In the genomic region with DNA sequence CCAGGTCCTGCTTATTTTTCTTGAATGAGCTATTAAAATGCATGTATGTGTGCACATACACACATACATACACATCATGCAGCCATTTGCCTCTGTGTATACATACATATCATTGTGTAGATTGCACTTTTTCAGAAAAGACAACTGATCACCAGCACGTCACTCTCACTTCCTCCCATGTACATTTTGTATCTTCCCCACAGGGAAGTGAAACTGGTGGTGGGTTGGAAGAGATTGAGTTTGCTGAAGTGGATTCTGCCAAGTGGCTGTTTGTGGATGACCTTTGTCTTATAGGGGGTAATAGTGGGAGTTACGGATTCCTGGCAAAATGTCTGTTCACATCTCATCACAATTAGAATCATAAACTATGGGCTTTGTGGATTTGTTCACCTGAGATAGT, we compare ENCODE assay signal across 8 cellular contexts.
A peak's percentile ranks its signal among the peaks of the same experiment; 100 is the strongest.
DNase-seq lines count a peak whose midpoint lies in the region; ATAC-seq and TF ChIP-seq lines count a peak whose summit lies in the region.

No MANE protein-coding gene starts in this region.

- no peak overlapping the region for H3K23ac ChIP-seq in trophoblast cell (ENCODE audit: low read length)

- H2BK120ac ChIP-seq in trophoblast cell (ENCODE audit: insufficient read depth, low read length, poor library complexity), result no peak overlapping the region

- no peaks in the 10 kb centered on the region for H3K79me2 ChIP-seq in trophoblast cell (ENCODE audit: control insufficient read depth, insufficient read depth, low read length, poor library complexity)

- no peak overlapping the region for H3K4me3 ChIP-seq in trophoblast cell (ENCODE audit: low read depth, low read length)
- H3K4me3 ChIP-seq in testis, result no peak overlapping the region
- no peak overlapping the region for H3K4me3 ChIP-seq in coronary artery

- H3K27ac ChIP-seq in trophoblast cell (ENCODE audit: low read depth, low read length) (peak overlapping the region; percentile 12), testis (no peak overlapping the region), coronary artery (peak overlapping the region in 1 of 2 donors; percentile 78)

- intact Hi-C loops in testis (cut with DNase I; ENCODE audit: low total_unique reads), result no loop called here

- H4K8ac ChIP-seq in trophoblast cell (ENCODE audit: low read depth, low read length), result no peak overlapping the region

- no peak overlapping the region for H4K91ac ChIP-seq in trophoblast cell (ENCODE audit: low read depth, low read length)

- H3K79me1 ChIP-seq in trophoblast cell (ENCODE audit: low read length), result peaks cover 14% of the 10 kb centered on the region

- TF ChIP-seq POLR2A in Raji (IDR thresholded peaks at IDR 0.05; ENCODE audit: insufficient read depth, low read depth, low read length) (peak; percentile 41; the same call in 1 of the 2 replicates), testis (IDR thresholded peaks at IDR 0.05) (no peak)

- H3K4me1 ChIP-seq in trophoblast cell (ENCODE audit: control insufficient read depth in 1 of 2, insufficient read depth in 2 of 2, low read length in 2 of 2) (peaks cover 5% of the 10 kb centered on the region in 2 experiments), testis (no peaks in the 10 kb centered on the region)

- no peaks in the 10 kb centered on the region for H3K27me3 ChIP-seq in trophoblast cell (ENCODE audit: insufficient read depth, low read length)
- H3K27me3 ChIP-seq in testis, result no peaks in the 10 kb centered on the region

- H2BK5ac ChIP-seq in trophoblast cell (ENCODE audit: low read depth, low read length, poor library complexity), result no peak overlapping the region

- H3K18ac ChIP-seq in trophoblast cell (ENCODE audit: low read length), result no peak overlapping the region

- no peak overlapping the region for H3K4me2 ChIP-seq in trophoblast cell (ENCODE audit: low read length)

- H3K36me3 ChIP-seq in trophoblast cell (ENCODE audit: control insufficient read depth in 1 of 2, insufficient read depth in 2 of 2, low read length in 2 of 2), result peaks cover 0 to 3% of the 10 kb centered on the region in 2 experiments
- H3K36me3 ChIP-seq in testis (ENCODE audit: low read depth, missing control alignments), result no peaks in the 10 kb centered on the region

- no peak for TF ChIP-seq CTCF in testis (IDR thresholded peaks at IDR 0.05)
- TF ChIP-seq CTCF in coronary artery (IDR thresholded peaks at IDR 0.05), result no peak

- no CpG with 5 or more reads among the region's 2 CpGs for WGBS in trophoblast cell (ENCODE audit: extremely low coverage, insufficient coverage, insufficient read length)
- WGBS in testis, 2 donors, result 93 to 100% methylated on average over 2 of the region's 2 CpGs

- DNase-seq in trophoblast cell (peak; percentile 12 to 35), testis (no peak), coronary artery (ENCODE audit: low spot score) (no peak), DMS79 (lab: John Stamatoyannopoulos, UW) (no peak)
- DNase-seq in activated CD8-positive, alpha-beta memory T cell treated with anti-CD3 and anti-CD28 coated beads, Interleukin-2, amount 50 U/mL, for 4 hours, result no peak

- no peak overlapping the region for H3K14ac ChIP-seq in trophoblast cell (ENCODE audit: low read length)

- no peaks in the 10 kb centered on the region for H3K9me3 ChIP-seq in trophoblast cell (ENCODE audit: insufficient read depth, low read depth, low read length)
- no peaks in the 10 kb centered on the region for H3K9me3 ChIP-seq in testis

- H2AFZ ChIP-seq in trophoblast cell (ENCODE audit: insufficient read depth, low read length, poor library complexity), result no peak overlapping the region

- no peak overlapping the region for H4K12ac ChIP-seq in trophoblast cell (ENCODE audit: low read depth, low read length)

- H2AK5ac ChIP-seq in trophoblast cell (ENCODE audit: low read length), result no peak overlapping the region

- H3K9ac ChIP-seq in trophoblast cell (ENCODE audit: low read length), result no peak overlapping the region

- H2BK12ac ChIP-seq in trophoblast cell (ENCODE audit: low read length), result no peak overlapping the region

- H3K4ac ChIP-seq in trophoblast cell (ENCODE audit: low read depth, low read length), result no peak overlapping the region

- ATAC-seq in GM18858 (IDR thresholded peaks at IDR 0.05; ENCODE audit: unreplicated experiment), result peak; percentile 41
- ATAC-seq in HG02798 (IDR thresholded peaks at IDR 0.05; ENCODE audit: poor library complexity, unreplicated experiment), result peak; percentile 78

Comparison
In these comparisons a context has a peak if more than half of its experiments do, and no peak if none do; other contexts are left out.
1. DNase-seq: peak in trophoblast cell (2 of 2); none in testis (single experiment), coronary artery (single experiment), DMS79 (single experiment) and activated CD8-positive, alpha-beta memory T cell treated with anti-CD3 and anti-CD28 coated beads, Interleukin-2, amount 50 U/mL, for 4 hours (single experiment).